In genomic region chr17:39781814-39782213, GRCh38 we compare ENCODE assay signal across 15 cellular contexts. TPM values are rescaled to one million over a fixed set of nuclear protein-coding genes. Genes with fewer than 3 reads are reported as not detected.
DNase-seq lines count a peak whose midpoint lies in the region; ATAC-seq, FAIRE-seq and TF ChIP-seq lines count a peak whose summit lies in the region.
"Had no signal": no experiment of that assay in that cellular context is flagged by ENCODE, and none has a peak within 500 bp of the region (broad histone marks: within the 10 kb centered on the region; RNA-seq: fewer than 3 reads in every experiment).

No MANE protein-coding gene starts in this region.

- peak overlapping the region; percentile 34; the same call in 1 of the 2 replicates for H3K27ac ChIP-seq in C4-2B
- H3K27ac ChIP-seq in GM23338 (ENCODE audit: low read depth), result no peak overlapping the region
- no peak overlapping the region for H3K27ac ChIP-seq in testis
- H3K27ac ChIP-seq: right lobe of liver had no signal

- H3K4me1 ChIP-seq in GM23338 (ENCODE audit: insufficient read depth), result no peaks in the 10 kb centered on the region
- H3K4me1 ChIP-seq in testis, result no peaks in the 10 kb centered on the region

- no peak for FAIRE-seq in HTR-8/SVneo (lab: Jason Lieb, UNC)
- FAIRE-seq in H54 (lab: Jason Lieb, UNC), result no peak

- no peaks in the 10 kb centered on the region for H3K9me3 Mint-ChIP-seq in GM23338
- H3K9me3 Mint-ChIP-seq in activated B cell treated with CpG ODN at 0.5 μM for 24 hours, result no peaks in the 10 kb centered on the region
- no peaks in the 10 kb centered on the region for H3K9me3 Mint-ChIP-seq in mesothelial cell of epicardium

- H3K4me3 ChIP-seq in GM23338, result no peak overlapping the region
- no peak overlapping the region for H3K4me3 ChIP-seq in testis
- H3K4me3 ChIP-seq: Peyer's patch, right lobe of liver, upper lobe of left lung had no signal

- WGBS in testis, 2 donors, result 74 to 93% methylated on average over 2 of the region's 2 CpGs

- CTCF ChIA-PET in activated B cell treated with CpG ODN at 0.5 μM for 24 hours (lab: Charles Lee), result interaction anchor here (2.0 to 3.3 kb wide), 2 partner anchors 12 to 27 kb away, joined by 8 to 12 read pairs; no protein-coding TSS in a partner anchor

- H3K36me3 Mint-ChIP-seq in GM23338 (ENCODE audit: low read depth), result no peaks in the 10 kb centered on the region
- peaks cover 77% of the 10 kb centered on the region for H3K36me3 Mint-ChIP-seq in activated B cell treated with CpG ODN at 0.5 μM for 24 hours (ENCODE audit: low read depth)
- H3K36me3 Mint-ChIP-seq in mesothelial cell of epicardium, result no peaks in the 10 kb centered on the region

- no peak overlapping the region for H3K4me2 ChIP-seq in GM23338

- no peaks in the 10 kb centered on the region for H3K9me3 ChIP-seq in testis
- H3K9me3 ChIP-seq: Peyer's patch, right lobe of liver, upper lobe of left lung had no signal

- H3K4me1 Mint-ChIP-seq in GM23338, result peaks cover 6% of the 10 kb centered on the region; the same call in 2 of the 3 replicates
- H3K4me1 Mint-ChIP-seq in activated B cell treated with CpG ODN at 0.5 μM for 24 hours, result peaks cover 89% of the 10 kb centered on the region
- H3K4me1 Mint-ChIP-seq in mesothelial cell of epicardium, result peaks cover 33% of the 10 kb centered on the region

- H3K4me3 Mint-ChIP-seq in GM23338 (no peak overlapping the region), activated B cell treated with CpG ODN at 0.5 μM for 24 hours (peak overlapping the region; percentile 35), mesothelial cell of epicardium (no peak overlapping the region)

- no peaks in the 10 kb centered on the region for H3K27me3 ChIP-seq in GM23338 (ENCODE audit: insufficient read depth)
- no peaks in the 10 kb centered on the region for H3K27me3 ChIP-seq in testis
- H3K27me3 ChIP-seq: Peyer's patch, right lobe of liver, upper lobe of left lung had no signal

- POLR2A ChIA-PET in activated B cell treated with CpG ODN at 0.5 μM for 24 hours (lab: Charles Lee), result interaction anchor here (0.6 to 13.9 kb wide), 5 partner anchors 11 to 52 kb away, joined by 3 to 308 read pairs (median 6); no protein-coding TSS in a partner anchor

- TF ChIP-seq CTCF in C4-2B (conservative IDR thresholded peaks at IDR 0.05) (no peak), GM23338 (conservative IDR thresholded peaks at IDR 0.05; ENCODE audit: low read depth in 2 of 2) (no peak), activated B cell treated with CpG ODN at 0.5 μM for 24 hours (IDR thresholded peaks at IDR 0.05) (no peak), mesothelial cell of epicardium (IDR thresholded peaks at IDR 0.05; ENCODE audit: unreplicated experiment) (no peak), testis (IDR thresholded peaks at IDR 0.05) (no peak)

- H3K36me3 ChIP-seq in GM23338 (ENCODE audit: insufficient read depth) (no peaks in the 10 kb centered on the region), testis (ENCODE audit: low read depth, missing control alignments) (no peaks in the 10 kb centered on the region)
- H3K36me3 ChIP-seq: Peyer's patch, right lobe of liver, upper lobe of left lung had no signal

- H3K27ac Mint-ChIP-seq in GM23338 (no peak overlapping the region), activated B cell treated with CpG ODN at 0.5 μM for 24 hours (peak overlapping the region; percentile 79), mesothelial cell of epicardium (peak overlapping the region; percentile 82)

- no peaks in the 10 kb centered on the region for H4K20me1 ChIP-seq in GM23338 (replicated peaks; ENCODE audit: insufficient read depth)

- no peaks in the 10 kb centered on the region for H3F3A ChIP-seq in GM23338 (replicated peaks; ENCODE audit: low read depth)

- no peaks in the 10 kb centered on the region for H3K79me2 ChIP-seq in GM23338 (replicated peaks; ENCODE audit: insufficient read depth)

- no peak for DNase-seq in GM23338 (ENCODE audit: low spot score)
- DNase-seq in activated B cell treated with CpG ODN at 0.5 μM for 24 hours, result no peak
- DNase-seq in mesothelial cell of epicardium (ENCODE audit: low spot score in 2 of 2, unreplicated experiment in 2 of 2), result no peak
- no peak for DNase-seq in testis
- DNase-seq in HTR-8/SVneo (ENCODE audit: insufficient read length, low spot score), result no peak
- no peak for DNase-seq in H54 (ENCODE audit: insufficient read length, low spot score)
- DNase-seq in HPDE6-E6E7 (ENCODE audit: extremely low spot score), result no peak
- DNase-seq: amniotic stem cell; cerebellar nuclear complex; foreskin melanocyte; Peyer's patch; right lobe of liver; stimulated activated CD4-positive, alpha-beta T cell treated with anti-CD3 and anti-CD28 coated beads, Interleukin-2, amount 100 ng/mL, for 48 hours had no signal

- H3K27me3 Mint-ChIP-seq in GM23338 (ENCODE audit: insufficient read depth, low read depth, poor library complexity) (no peaks in the 10 kb centered on the region), activated B cell treated with CpG ODN at 0.5 μM for 24 hours (no peaks in the 10 kb centered on the region), mesothelial cell of epicardium (ENCODE audit: low read depth) (peaks cover 4% of the 10 kb centered on the region)

- H3K9me2 ChIP-seq in GM23338 (ENCODE audit: insufficient read depth), result no peaks in the 10 kb centered on the region

- intact Hi-C loops in activated B cell treated with CpG ODN at 0.5 μM for 24 hours (cut with micrococcal nuclease), result no loop called here
- intact Hi-C loops in testis (cut with DNase I; ENCODE audit: low total_unique reads), result no loop called here

- ATAC-seq in GM23338 (no peak), activated B cell treated with CpG ODN at 0.5 μM for 24 hours (ENCODE audit: low read depth) (no peak)
- ATAC-seq: right lobe of liver had no signal

- peak overlapping the region; percentile 80; the same call in 1 of the 2 replicates for H2AFZ ChIP-seq in GM23338

- TF ChIP-seq POLR2A in testis (IDR thresholded peaks at IDR 0.05) (no peak), H54 (IDR thresholded peaks at IDR 0.05; ENCODE audit: low read depth, low read length) (no peak)

TF ChIP-seq in GM23338, 12 proteins besides CTCF, POLR2A, EP300 and RAD21 (continues in another document):
- TF ChIP-seq EZH2 (IDR thresholded peaks at IDR 0.05; ENCODE audit: low read depth, unreplicated experiment) (no peak), ZNF331 (CRISPR knock-in tag; IDR thresholded peaks at IDR 0.05; ENCODE audit: low read depth) (no peak)

RNA-seq across cellular contexts. Expression of gene GRB7, which starts 44.1 kb away (rescaled TPM):
- 23.1 and 28.9 TPM in 2 replicates for total RNA-seq in GM23338 (2014; rRNA removed; shearing (Covaris generic))
- polyA plus RNA-seq in GM23338 (2016; fragmentation: Nextera tagmentation; extraction: Ambion mirVana) (12.8 and 13.1 TPM in 2 replicates), testis (ENCODE audit: insufficient read depth, low read depth, low replicate concordance) (3.7 TPM)
- total RNA-seq in activated B cell treated with CpG ODN at 0.5 μM for 24 hours (0.44 TPM in 1 of 2 replicates, not detected in the other), mesothelial cell of epicardium (44.6 to 53.3 TPM (median 46.4 TPM) in 3 replicates), testis (1 to 10 TPM; 2.1 to 2.9 TPM)

RNA-seq across cellular contexts. Expression of gene MIEN1, which starts 51.5 kb away (rescaled TPM):
- total RNA-seq in GM23338 (2014; rRNA removed; shearing (Covaris generic)), result 24.3 and 37.1 TPM in 2 replicates
- polyA plus RNA-seq in GM23338 (2016; fragmentation: Nextera tagmentation; extraction: Ambion mirVana) (91.8 and 106 TPM in 2 replicates), testis (ENCODE audit: insufficient read depth, low read depth, low replicate concordance) (89.1 TPM)
- total RNA-seq in activated B cell treated with CpG ODN at 0.5 μM for 24 hours (42.2 and 45.7 TPM in 2 replicates), mesothelial cell of epicardium (35.3 to 35.9 TPM (median 35.3 TPM) in 3 replicates), testis (10 to 100 TPM; 47.9 to 53.1 TPM)
